ENCODE assay signal across 1 cellular context in the genomic region with DNA sequence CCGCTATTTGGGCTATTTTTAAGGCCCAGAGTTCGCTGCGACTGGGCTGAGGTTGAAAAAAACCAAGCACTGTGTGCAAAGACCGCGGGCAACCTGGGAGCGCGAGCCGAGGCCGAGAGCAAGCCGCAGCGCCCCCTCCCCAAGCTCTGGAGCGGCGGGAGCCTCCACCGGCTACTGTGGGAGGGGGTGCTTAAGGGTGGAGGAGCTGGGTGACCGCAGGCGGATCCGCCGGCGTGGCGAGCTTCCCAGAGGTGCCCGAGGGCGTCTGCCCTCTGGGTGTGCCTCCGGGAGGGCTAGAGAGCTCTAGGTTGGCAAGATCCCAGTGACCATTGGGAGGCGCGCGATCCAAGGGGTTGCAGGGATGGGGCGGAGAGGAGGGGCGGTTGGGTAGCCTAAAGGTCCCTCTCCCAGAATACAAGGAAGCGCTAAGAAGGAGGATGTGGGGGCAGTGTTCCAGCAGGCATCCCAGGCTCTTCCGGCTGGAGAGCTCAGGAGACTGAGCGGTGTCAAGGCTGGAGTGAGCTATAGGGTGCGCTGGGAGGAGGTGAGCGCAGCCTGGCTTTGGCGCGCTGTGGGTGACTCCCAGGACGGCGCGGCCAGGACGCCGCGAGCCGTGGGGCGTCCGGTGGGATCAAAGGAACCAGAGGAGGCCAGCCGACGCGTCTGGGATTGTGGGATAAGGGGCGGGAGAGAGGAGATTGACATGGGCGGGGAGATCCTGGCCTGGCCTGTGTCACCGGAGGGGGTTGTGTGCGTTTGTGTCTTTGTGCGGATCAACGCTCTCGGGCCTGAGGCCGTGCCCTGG.
A peak's percentile ranks its signal among the peaks of the same experiment; 100 is the strongest.
TF ChIP-seq lines count a peak whose summit lies in the region.

No MANE protein-coding gene starts in this region.

TF ChIP-seq in HepG2, 621 proteins besides CTCF, POLR2A, EP300 and RAD21 (continued from another document and continues in another):
- TF ChIP-seq, protein P1, sequence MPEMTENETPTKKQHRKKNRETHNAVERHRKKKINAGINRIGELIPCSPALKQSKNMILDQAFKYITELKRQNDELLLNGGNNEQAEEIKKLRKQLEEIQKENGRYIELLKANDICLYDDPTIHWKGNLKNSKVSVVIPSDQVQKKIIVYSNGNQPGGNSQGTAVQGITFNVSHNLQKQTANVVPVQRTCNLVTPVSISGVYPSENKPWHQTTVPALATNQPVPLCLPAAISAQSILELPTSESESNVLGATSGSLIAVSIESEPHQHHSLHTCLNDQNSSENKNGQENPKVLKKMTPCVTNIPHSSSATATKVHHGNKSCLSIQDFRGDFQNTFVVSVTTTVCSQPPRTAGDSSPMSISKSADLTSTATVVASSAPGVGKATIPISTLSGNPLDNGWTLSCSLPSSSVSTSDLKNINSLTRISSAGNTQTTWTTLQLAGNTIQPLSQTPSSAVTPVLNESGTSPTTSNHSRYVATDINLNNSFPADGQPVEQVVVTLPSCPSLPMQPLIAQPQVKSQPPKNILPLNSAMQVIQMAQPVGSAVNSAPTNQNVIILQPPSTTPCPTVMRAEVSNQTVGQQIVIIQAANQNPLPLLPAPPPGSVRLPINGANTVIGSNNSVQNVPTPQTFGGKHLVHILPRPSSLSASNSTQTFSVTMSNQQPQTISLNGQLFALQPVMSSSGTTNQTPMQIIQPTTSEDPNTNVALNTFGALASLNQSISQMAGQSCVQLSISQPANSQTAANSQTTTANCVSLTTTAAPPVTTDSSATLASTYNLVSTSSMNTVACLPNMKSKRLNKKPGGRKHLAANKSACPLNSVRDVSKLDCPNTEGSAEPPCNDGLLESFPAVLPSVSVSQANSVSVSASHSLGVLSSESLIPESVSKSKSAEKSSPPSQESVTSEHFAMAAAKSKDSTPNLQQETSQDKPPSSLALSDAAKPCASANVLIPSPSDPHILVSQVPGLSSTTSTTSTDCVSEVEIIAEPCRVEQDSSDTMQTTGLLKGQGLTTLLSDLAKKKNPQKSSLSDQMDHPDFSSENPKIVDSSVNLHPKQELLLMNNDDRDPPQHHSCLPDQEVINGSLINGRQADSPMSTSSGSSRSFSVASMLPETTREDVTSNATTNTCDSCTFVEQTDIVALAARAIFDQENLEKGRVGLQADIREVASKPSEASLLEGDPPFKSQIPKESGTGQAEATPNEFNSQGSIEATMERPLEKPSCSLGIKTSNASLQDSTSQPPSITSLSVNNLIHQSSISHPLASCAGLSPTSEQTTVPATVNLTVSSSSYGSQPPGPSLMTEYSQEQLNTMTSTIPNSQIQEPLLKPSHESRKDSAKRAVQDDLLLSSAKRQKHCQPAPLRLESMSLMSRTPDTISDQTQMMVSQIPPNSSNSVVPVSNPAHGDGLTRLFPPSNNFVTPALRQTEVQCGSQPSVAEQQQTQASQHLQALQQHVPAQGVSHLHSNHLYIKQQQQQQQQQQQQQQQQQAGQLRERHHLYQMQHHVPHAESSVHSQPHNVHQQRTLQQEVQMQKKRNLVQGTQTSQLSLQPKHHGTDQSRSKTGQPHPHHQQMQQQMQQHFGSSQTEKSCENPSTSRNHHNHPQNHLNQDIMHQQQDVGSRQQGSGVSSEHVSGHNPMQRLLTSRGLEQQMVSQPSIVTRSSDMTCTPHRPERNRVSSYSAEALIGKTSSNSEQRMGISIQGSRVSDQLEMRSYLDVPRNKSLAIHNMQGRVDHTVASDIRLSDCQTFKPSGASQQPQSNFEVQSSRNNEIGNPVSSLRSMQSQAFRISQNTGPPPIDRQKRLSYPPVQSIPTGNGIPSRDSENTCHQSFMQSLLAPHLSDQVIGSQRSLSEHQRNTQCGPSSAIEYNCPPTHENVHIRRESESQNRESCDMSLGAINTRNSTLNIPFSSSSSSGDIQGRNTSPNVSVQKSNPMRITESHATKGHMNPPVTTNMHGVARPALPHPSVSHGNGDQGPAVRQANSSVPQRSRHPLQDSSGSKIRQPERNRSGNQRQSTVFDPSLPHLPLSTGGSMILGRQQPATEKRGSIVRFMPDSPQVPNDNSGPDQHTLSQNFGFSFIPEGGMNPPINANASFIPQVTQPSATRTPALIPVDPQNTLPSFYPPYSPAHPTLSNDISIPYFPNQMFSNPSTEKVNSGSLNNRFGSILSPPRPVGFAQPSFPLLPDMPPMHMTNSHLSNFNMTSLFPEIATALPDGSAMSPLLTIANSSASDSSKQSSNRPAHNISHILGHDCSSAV (CRISPR knock-in tag; IDR thresholded peaks at IDR 0.05; ENCODE audit: borderline replicate concordance), result 0 out of 2 replicates have a peak, but pooled peaks have one; percentile 72
- TF ChIP-seq NFATC3 (CRISPR knock-in tag; IDR thresholded peaks at IDR 0.05), result no peak
- TF ChIP-seq HOXD1 (CRISPR knock-in tag; IDR thresholded peaks at IDR 0.05), result peak; percentile 67; the same call in 1 of the 2 replicates
- no peak for TF ChIP-seq KLF13 (CRISPR knock-in tag; IDR thresholded peaks at IDR 0.05)
- TF ChIP-seq JUN (CRISPR knock-in tag; IDR thresholded peaks at IDR 0.05), result peak; percentile 34; the same call in 1 of the 2 replicates
- peak; percentile 27; the same call in 1 of the 2 replicates for TF ChIP-seq SAFB2 (CRISPR knock-in tag; IDR thresholded peaks at IDR 0.05; ENCODE audit: borderline replicate concordance, low read depth)
- TF ChIP-seq, protein P2, sequence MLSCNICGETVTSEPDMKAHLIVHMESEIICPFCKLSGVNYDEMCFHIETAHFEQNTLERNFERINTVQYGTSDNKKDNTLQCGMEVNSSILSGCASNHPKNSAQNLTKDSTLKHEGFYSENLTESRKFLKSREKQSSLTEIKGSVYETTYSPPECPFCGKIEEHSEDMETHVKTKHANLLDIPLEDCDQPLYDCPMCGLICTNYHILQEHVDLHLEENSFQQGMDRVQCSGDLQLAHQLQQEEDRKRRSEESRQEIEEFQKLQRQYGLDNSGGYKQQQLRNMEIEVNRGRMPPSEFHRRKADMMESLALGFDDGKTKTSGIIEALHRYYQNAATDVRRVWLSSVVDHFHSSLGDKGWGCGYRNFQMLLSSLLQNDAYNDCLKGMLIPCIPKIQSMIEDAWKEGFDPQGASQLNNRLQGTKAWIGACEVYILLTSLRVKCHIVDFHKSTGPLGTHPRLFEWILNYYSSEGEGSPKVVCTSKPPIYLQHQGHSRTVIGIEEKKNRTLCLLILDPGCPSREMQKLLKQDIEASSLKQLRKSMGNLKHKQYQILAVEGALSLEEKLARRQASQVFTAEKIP (CRISPR knock-in tag; IDR thresholded peaks at IDR 0.05; ENCODE audit: borderline replicate concordance), result no peak
- no peak for TF ChIP-seq SMARCC2 (IDR thresholded peaks at IDR 0.05)
- TF ChIP-seq, protein P3, sequence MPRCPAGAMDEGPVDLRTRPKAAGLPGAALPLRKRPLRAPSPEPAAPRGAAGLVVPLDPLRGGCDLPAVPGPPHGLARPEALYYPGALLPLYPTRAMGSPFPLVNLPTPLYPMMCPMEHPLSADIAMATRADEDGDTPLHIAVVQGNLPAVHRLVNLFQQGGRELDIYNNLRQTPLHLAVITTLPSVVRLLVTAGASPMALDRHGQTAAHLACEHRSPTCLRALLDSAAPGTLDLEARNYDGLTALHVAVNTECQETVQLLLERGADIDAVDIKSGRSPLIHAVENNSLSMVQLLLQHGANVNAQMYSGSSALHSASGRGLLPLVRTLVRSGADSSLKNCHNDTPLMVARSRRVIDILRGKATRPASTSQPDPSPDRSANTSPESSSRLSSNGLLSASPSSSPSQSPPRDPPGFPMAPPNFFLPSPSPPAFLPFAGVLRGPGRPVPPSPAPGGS (CRISPR knock-in tag; IDR thresholded peaks at IDR 0.05), result no peak
- TF ChIP-seq CAMTA2 (CRISPR knock-in tag; IDR thresholded peaks at IDR 0.05; ENCODE audit: borderline replicate concordance), result 0 out of 2 replicates have a peak, but pooled peaks have one; percentile 16
- TF ChIP-seq HOXA7 (CRISPR knock-in tag; IDR thresholded peaks at IDR 0.05), result 0 out of 2 replicates have a peak, but pooled peaks have one; percentile 47
- peak; percentile 87 for TF ChIP-seq ZFX (CRISPR knock-in tag; IDR thresholded peaks at IDR 0.05; ENCODE audit: low read depth)
- TF ChIP-seq ZNF556 (CRISPR knock-in tag; IDR thresholded peaks at IDR 0.05; ENCODE audit: borderline replicate concordance), result peak; percentile 34; the same call in 1 of the 2 replicates
- TF ChIP-seq ZNF296 (CRISPR knock-in tag; conservative IDR thresholded peaks at IDR 0.05), result no peak
- TF ChIP-seq, protein P4, sequence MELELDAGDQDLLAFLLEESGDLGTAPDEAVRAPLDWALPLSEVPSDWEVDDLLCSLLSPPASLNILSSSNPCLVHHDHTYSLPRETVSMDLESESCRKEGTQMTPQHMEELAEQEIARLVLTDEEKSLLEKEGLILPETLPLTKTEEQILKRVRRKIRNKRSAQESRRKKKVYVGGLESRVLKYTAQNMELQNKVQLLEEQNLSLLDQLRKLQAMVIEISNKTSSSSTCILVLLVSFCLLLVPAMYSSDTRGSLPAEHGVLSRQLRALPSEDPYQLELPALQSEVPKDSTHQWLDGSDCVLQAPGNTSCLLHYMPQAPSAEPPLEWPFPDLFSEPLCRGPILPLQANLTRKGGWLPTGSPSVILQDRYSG (CRISPR knock-in tag; IDR thresholded peaks at IDR 0.05), result 0 out of 2 replicates have a peak, but pooled peaks have one; percentile 25
- TF ChIP-seq ZFAT (CRISPR knock-in tag; conservative IDR thresholded peaks at IDR 0.05), result no peak
- TF ChIP-seq, protein P5, sequence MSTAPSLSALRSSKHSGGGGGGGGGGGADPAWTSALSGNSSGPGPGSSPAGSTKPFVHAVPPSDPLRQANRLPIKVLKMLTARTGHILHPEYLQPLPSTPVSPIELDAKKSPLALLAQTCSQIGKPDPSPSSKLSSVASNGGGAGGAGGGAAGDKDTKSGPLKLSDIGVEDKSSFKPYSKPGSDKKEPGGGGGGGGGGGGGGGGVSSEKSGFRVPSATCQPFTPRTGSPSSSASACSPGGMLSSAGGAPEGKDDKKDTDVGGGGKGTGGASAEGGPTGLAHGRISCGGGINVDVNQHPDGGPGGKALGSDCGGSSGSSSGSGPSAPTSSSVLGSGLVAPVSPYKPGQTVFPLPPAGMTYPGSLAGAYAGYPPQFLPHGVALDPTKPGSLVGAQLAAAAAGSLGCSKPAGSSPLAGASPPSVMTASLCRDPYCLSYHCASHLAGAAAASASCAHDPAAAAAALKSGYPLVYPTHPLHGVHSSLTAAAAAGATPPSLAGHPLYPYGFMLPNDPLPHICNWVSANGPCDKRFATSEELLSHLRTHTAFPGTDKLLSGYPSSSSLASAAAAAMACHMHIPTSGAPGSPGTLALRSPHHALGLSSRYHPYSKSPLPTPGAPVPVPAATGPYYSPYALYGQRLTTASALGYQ (CRISPR knock-in tag; IDR thresholded peaks at IDR 0.05), result peak; percentile 67; the same call in 1 of the 2 replicates
- TF ChIP-seq ZNF17 (CRISPR knock-in tag; IDR thresholded peaks at IDR 0.05), result no peak
- TF ChIP-seq KLF6 (CRISPR knock-in tag; IDR thresholded peaks at IDR 0.05), result peak; percentile 52; the same call in 1 of the 2 replicates
- TF ChIP-seq SATB2 (CRISPR knock-in tag; IDR thresholded peaks at IDR 0.05), result no peak
- TF ChIP-seq BCLAF1 (IDR thresholded peaks at IDR 0.05), result no peak
- TF ChIP-seq ZBTB14 (CRISPR knock-in tag; IDR thresholded peaks at IDR 0.05), result peak; percentile 50; the same call in 1 of the 2 replicates
- TF ChIP-seq RARG (CRISPR knock-in tag; IDR thresholded peaks at IDR 0.05; ENCODE audit: low read depth), result no peak
- TF ChIP-seq SMAD1 (CRISPR knock-in tag; IDR thresholded peaks at IDR 0.05; ENCODE audit: borderline replicate concordance, low read depth), result peak; percentile 42; the same call in 1 of the 2 replicates
- no peak for TF ChIP-seq ZNF101 (CRISPR knock-in tag; IDR thresholded peaks at IDR 0.05; ENCODE audit: borderline replicate concordance, low read depth)
- no peak for TF ChIP-seq RCOR2 (CRISPR knock-in tag; IDR thresholded peaks at IDR 0.05)
- no peak for TF ChIP-seq ZNF883 (CRISPR knock-in tag; IDR thresholded peaks at IDR 0.05; ENCODE audit: not compliant biosample characterization)
- TF ChIP-seq ZNF788 (CRISPR knock-in tag; IDR thresholded peaks at IDR 0.05; ENCODE audit: borderline replicate concordance), result no peak; the same call in 1 of the 2 replicates
- TF ChIP-seq ZFP41 (CRISPR knock-in tag; IDR thresholded peaks at IDR 0.05; ENCODE audit: borderline replicate concordance), result no peak
- TF ChIP-seq, protein P6, sequence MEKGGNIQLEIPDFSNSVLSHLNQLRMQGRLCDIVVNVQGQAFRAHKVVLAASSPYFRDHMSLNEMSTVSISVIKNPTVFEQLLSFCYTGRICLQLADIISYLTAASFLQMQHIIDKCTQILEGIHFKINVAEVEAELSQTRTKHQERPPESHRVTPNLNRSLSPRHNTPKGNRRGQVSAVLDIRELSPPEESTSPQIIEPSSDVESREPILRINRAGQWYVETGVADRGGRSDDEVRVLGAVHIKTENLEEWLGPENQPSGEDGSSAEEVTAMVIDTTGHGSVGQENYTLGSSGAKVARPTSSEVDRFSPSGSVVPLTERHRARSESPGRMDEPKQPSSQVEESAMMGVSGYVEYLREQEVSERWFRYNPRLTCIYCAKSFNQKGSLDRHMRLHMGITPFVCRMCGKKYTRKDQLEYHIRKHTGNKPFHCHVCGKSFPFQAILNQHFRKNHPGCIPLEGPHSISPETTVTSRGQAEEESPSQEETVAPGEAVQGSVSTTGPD (CRISPR knock-in tag; IDR thresholded peaks at IDR 0.05), result 0 out of 2 replicates have a peak, but pooled peaks have one; percentile 55
